Comparison of ENCODE assay signal across 8 cellular contexts in genomic region chr3:28575100-28575747, GRCh38.
DNase-seq lines count a peak whose midpoint lies in the region; ATAC-seq lines count a peak whose summit lies in the region.

No MANE protein-coding gene starts in this region.

- intact Hi-C loops in Right ventricle myocardium superior (cut with DNase I) = no loop called here
- intact Hi-C loops in posterior vena cava (cut with DNase I) = no loop called here

- peak; percentile 70 for ATAC-seq in Right ventricle myocardium superior (ENCODE audit: poor library complexity)
- no peak for ATAC-seq in GM21717 (IDR thresholded peaks at IDR 0.05; ENCODE audit: unreplicated experiment)

- H3K36me3 ChIP-seq in NT2/D1 (ENCODE audit: insufficient read depth, insufficient read length, low read length) = no peaks in the 10 kb centered on the region

- H3K4me1 ChIP-seq in NT2/D1 (ENCODE audit: insufficient read depth, insufficient read length) = peaks cover 2% of the 10 kb centered on the region

- DNase-seq in DMS79 treated with DMSO at 0.1 percent for 48 hours (lab: John Stamatoyannopoulos, UW) (peak; percentile 22), NT2/D1 (ENCODE audit: low read depth, low spot score) (peak; percentile 23), Right ventricle myocardium superior (peak; percentile 52), posterior vena cava (ENCODE audit: low spot score) (peak; percentile 82), A172 (ENCODE audit: low spot score) (no peak), NCI-H226 (no peak)
- no peak for DNase-seq in activated effector memory CD4-positive, alpha-beta T cell treated with anti-CD3 and anti-CD28 coated beads, Interleukin-2, amount 50 U/mL, for 16 hours

- peak overlapping the region; percentile 73 for H3K9ac ChIP-seq in NT2/D1 (ENCODE audit: insufficient read length, low read depth)

- peaks cover 42% of the 10 kb centered on the region for H3K27me3 ChIP-seq in NT2/D1 (ENCODE audit: insufficient read depth, insufficient read length)

- H3K4me3 ChIP-seq in NT2/D1 (ENCODE audit: insufficient read length, low read depth) = peak overlapping the region; percentile 69

- no peaks in the 10 kb centered on the region for H3K9me3 ChIP-seq in NT2/D1 (ENCODE audit: insufficient read depth, low read length)

Comparison
In these comparisons a context has a peak if more than half of its experiments do, and no peak if none do; other contexts are left out.
1. DNase-seq: peak in DMS79 treated with DMSO at 0.1 percent for 48 hours (single experiment), NT2/D1 (single experiment), Right ventricle myocardium superior (single experiment) and posterior vena cava (single experiment); none in activated effector memory CD4-positive, alpha-beta T cell treated with anti-CD3 and anti-CD28 coated beads, Interleukin-2, amount 50 U/mL, for 16 hours (single experiment), A172 (single experiment) and NCI-H226 (single experiment).